24 cellular contexts compared by ENCODE assay signal in the genomic region with DNA sequence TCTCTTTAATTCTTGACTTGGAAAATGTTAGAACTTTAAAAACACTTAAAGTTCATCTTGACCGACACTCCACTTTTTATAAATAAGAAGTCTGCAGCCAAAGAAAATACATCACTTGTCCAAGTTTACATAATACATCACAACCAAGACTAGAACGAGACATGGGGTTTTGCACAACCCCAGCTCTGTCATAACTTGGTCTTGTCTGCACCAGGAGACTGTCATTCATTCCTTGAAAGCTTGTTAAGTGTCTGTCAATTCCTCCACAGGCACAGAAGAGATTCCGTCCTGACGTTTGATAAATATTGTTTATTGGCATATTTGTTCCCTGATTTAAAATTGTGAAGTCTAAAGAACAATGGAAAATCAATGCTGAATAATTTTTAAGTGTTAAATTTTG.
A peak's percentile ranks its signal among the peaks of the same experiment; 100 is the strongest.
DNase-seq lines count a peak whose midpoint lies in the region; ATAC-seq and TF ChIP-seq lines count a peak whose summit lies in the region.
"Had no signal": no experiment of that assay in that cellular context is flagged by ENCODE, and none has a peak within 500 bp of the region (broad histone marks: within the 10 kb centered on the region; RNA-seq: fewer than 3 reads in every experiment).

No MANE protein-coding gene starts in this region.

- H3K27me3 Mint-ChIP-seq in neural progenitor cell (ENCODE audit: insufficient read depth, low read depth), result no peaks in the 10 kb centered on the region
- H3K27me3 Mint-ChIP-seq: activated CD4-positive, alpha-beta memory T cell treated with anti-CD3 and anti-CD28 coated beads for 36 hours; brain; CD4-positive, CD25-positive, alpha-beta regulatory T cell; stimulated activated memory B cell treated with anti-CD40 and anti-IgM and Interleukin-4, amounts not matched to agents 10 μg/mL and 1 μg/mL and 100 μg/mL, for 72 hours had no signal

- H3F3A ChIP-seq in neural progenitor cell (ENCODE audit: low read depth), result peaks cover 13% of the 10 kb centered on the region

- H3K4me2 ChIP-seq in neural progenitor cell, result no peak overlapping the region

- no peaks in the 10 kb centered on the region for H4K20me1 ChIP-seq in neural progenitor cell (ENCODE audit: low read depth)

- intact Hi-C loops in Right ventricle myocardium superior (cut with DNase I), result no loop called here
- intact Hi-C loops in right cardiac atrium (cut with DNase I), result no loop called here
- intact Hi-C loops in head of caudate nucleus (cut with DNase I), result no loop called here
- intact Hi-C loops in adrenal gland (cut with DNase I), result no loop called here

- no peak overlapping the region for H3K27ac Mint-ChIP-seq in neural progenitor cell
- H3K27ac Mint-ChIP-seq: activated CD4-positive, alpha-beta memory T cell treated with anti-CD3 and anti-CD28 coated beads for 36 hours; activated T-cell treated with anti-CD3 and anti-CD28 coated beads, Interleukin-2, amount 50 U/mL, for 72 hours; brain; CD4-positive, CD25-positive, alpha-beta regulatory T cell; immature natural killer cell; stimulated activated memory B cell treated with anti-CD40 and anti-IgM and Interleukin-4, amounts not matched to agents 10 μg/mL and 1 μg/mL and 100 μg/mL, for 72 hours had no signal

- H2AFZ ChIP-seq in neural progenitor cell (replicated peaks), result no peak overlapping the region

- no peaks in the 10 kb centered on the region for H3K27me3 ChIP-seq in right atrium auricular region
- no peaks in the 10 kb centered on the region for H3K27me3 ChIP-seq in right cardiac atrium (ENCODE audit: control insufficient read depth, insufficient read depth)
- no peaks in the 10 kb centered on the region for H3K27me3 ChIP-seq in neural progenitor cell
- H3K27me3 ChIP-seq in adrenal gland, result no peaks in the 10 kb centered on the region

- H3K4me1 ChIP-seq in right atrium auricular region (no peaks in the 10 kb centered on the region), right cardiac atrium (ENCODE audit: control insufficient read depth, insufficient read depth, low read length) (no peaks in the 10 kb centered on the region), neural progenitor cell (no peaks in the 10 kb centered on the region), adrenal gland (replicated peaks in 1 of 2) (no peaks in the 10 kb centered on the region)
- H3K4me1 ChIP-seq: psoas muscle had no signal

- H3K4me1 Mint-ChIP-seq in neural progenitor cell, result no peaks in the 10 kb centered on the region
- H3K4me1 Mint-ChIP-seq: CD4-positive, CD25-positive, alpha-beta regulatory T cell; immature natural killer cell had no signal

- ATAC-seq in Right ventricle myocardium superior (ENCODE audit: poor library complexity) (peak; percentile 77), right cardiac atrium (peak; percentile 87 to 93)
- ATAC-seq: activated T-cell treated with anti-CD3 and anti-CD28 coated beads, Interleukin-2, amount 50 U/mL, for 72 hours; HCT116; K562; Panc1; psoas muscle; stimulated activated memory B cell treated with anti-CD40 and anti-IgM and Interleukin-4, amounts not matched to agents 10 μg/mL and 1 μg/mL and 100 μg/mL, for 72 hours had no signal

- no peak overlapping the region for H3K9ac ChIP-seq in neural progenitor cell

- H3K9me3 Mint-ChIP-seq in neural progenitor cell, result no peaks in the 10 kb centered on the region
- H3K9me3 Mint-ChIP-seq: activated CD4-positive, alpha-beta memory T cell treated with anti-CD3 and anti-CD28 coated beads for 36 hours; activated T-cell treated with anti-CD3 and anti-CD28 coated beads, Interleukin-2, amount 50 U/mL, for 72 hours; CD4-positive, CD25-positive, alpha-beta regulatory T cell; immature natural killer cell; stimulated activated memory B cell treated with anti-CD40 and anti-IgM and Interleukin-4, amounts not matched to agents 10 μg/mL and 1 μg/mL and 100 μg/mL, for 72 hours had no signal

- no peak for TF ChIP-seq POLR2A in adrenal gland (IDR thresholded peaks at IDR 0.05)

- no peaks in the 10 kb centered on the region for H3K9me3 ChIP-seq in right atrium auricular region
- no peaks in the 10 kb centered on the region for H3K9me3 ChIP-seq in right cardiac atrium (ENCODE audit: control insufficient read depth, low read length)
- no peaks in the 10 kb centered on the region for H3K9me3 ChIP-seq in neural progenitor cell (ENCODE audit: low read depth)
- no peaks in the 10 kb centered on the region for H3K9me3 ChIP-seq in adrenal gland (replicated peaks in 1 of 3)
- H3K9me3 ChIP-seq: psoas muscle had no signal

- H3K27ac ChIP-seq in right atrium auricular region, result no peak overlapping the region
- H3K27ac ChIP-seq in right cardiac atrium (ENCODE audit: low read length), result no peak overlapping the region
- no peak overlapping the region for H3K27ac ChIP-seq in neural progenitor cell
- H3K27ac ChIP-seq in adrenal gland, result no peak overlapping the region
- H3K27ac ChIP-seq: psoas muscle had no signal

- H3K4me3 Mint-ChIP-seq in neural progenitor cell, result no peak overlapping the region
- H3K4me3 Mint-ChIP-seq: activated CD4-positive, alpha-beta memory T cell treated with anti-CD3 and anti-CD28 coated beads for 36 hours; activated T-cell treated with anti-CD3 and anti-CD28 coated beads, Interleukin-2, amount 50 U/mL, for 72 hours; brain; CD4-positive, CD25-positive, alpha-beta regulatory T cell; immature natural killer cell; stimulated activated memory B cell treated with anti-CD40 and anti-IgM and Interleukin-4, amounts not matched to agents 10 μg/mL and 1 μg/mL and 100 μg/mL, for 72 hours had no signal

- no peaks in the 10 kb centered on the region for H3K36me3 Mint-ChIP-seq in neural progenitor cell
- H3K36me3 Mint-ChIP-seq: activated CD4-positive, alpha-beta memory T cell treated with anti-CD3 and anti-CD28 coated beads for 36 hours; brain; CD4-positive, CD25-positive, alpha-beta regulatory T cell; immature natural killer cell; stimulated activated memory B cell treated with anti-CD40 and anti-IgM and Interleukin-4, amounts not matched to agents 10 μg/mL and 1 μg/mL and 100 μg/mL, for 72 hours had no signal

- H3K36me3 ChIP-seq in right atrium auricular region (no peaks in the 10 kb centered on the region), neural progenitor cell (no peaks in the 10 kb centered on the region), adrenal gland (replicated peaks in 1 of 2) (no peaks in the 10 kb centered on the region)

- no peaks in the 10 kb centered on the region for H3K79me2 ChIP-seq in neural progenitor cell (ENCODE audit: low read depth)

- TF ChIP-seq CTCF in right atrium auricular region (IDR thresholded peaks at IDR 0.05) (no peak), neural progenitor cell (IDR thresholded peaks at IDR 0.05) (no peak), adrenal gland (IDR thresholded peaks at IDR 0.05) (no peak)

- DNase-seq in Right ventricle myocardium superior, result no peak
- DNase-seq in right atrium auricular region (ENCODE audit: low spot score), result no peak
- DNase-seq in fibroblast of gingiva (ENCODE audit: low read depth), result peak; percentile 32
- DNase-seq in right cardiac atrium, result peak in 1 of 3 donors; percentile 24
- no peak for DNase-seq in mesenteric fat pad (ENCODE audit: low spot score)
- DNase-seq in head of caudate nucleus, result no peak
- DNase-seq in neural progenitor cell (ENCODE audit: low spot score), result no peak
- no peak for DNase-seq in adrenal gland
- DNase-seq: activated CD4-positive, alpha-beta memory T cell treated with anti-CD3 and anti-CD28 coated beads for 36 hours; activated CD4-positive, alpha-beta T cell treated with anti-CD3 and anti-CD28 coated beads for 1 hour; activated T-cell treated with anti-CD3 and anti-CD28 coated beads, Interleukin-2, amount 50 U/mL, for 72 hours; AML-193; CD4-positive, CD25-positive, alpha-beta regulatory T cell; hypothalamus; immature natural killer cell; NCI-H187 treated with DMSO at 0.1 percent for 48 hours; psoas muscle; SHP77 treated with DMSO at 0.1 percent for 48 hours; T-helper 2 cell had no signal

- WGBS in right cardiac atrium, result 44% methylated on average over 4 of the region's 4 CpGs
- WGBS in adrenal gland, 4 donors, result 42 to 53% (median 50%) methylated on average over 4 of the region's 4 CpGs

- H3K4me3 ChIP-seq in right atrium auricular region (no peak overlapping the region), right cardiac atrium (ENCODE audit: low read length) (no peak overlapping the region), neural progenitor cell (no peak overlapping the region), adrenal gland (no peak overlapping the region)
- H3K4me3 ChIP-seq: K562, psoas muscle had no signal
